In genomic region chr7:133887459-133887858, GRCh38 we compare ENCODE assay signal across 27 cellular contexts.
A peak's percentile ranks its signal among the peaks of the same experiment; 100 is the strongest.
DNase-seq lines count a peak whose midpoint lies in the region; ATAC-seq, FAIRE-seq and TF ChIP-seq lines count a peak whose summit lies in the region.
"Had no signal": no experiment of that assay in that cellular context is flagged by ENCODE, and none has a peak within 500 bp of the region (broad histone marks: within the 10 kb centered on the region; RNA-seq: fewer than 3 reads in every experiment).

No MANE protein-coding gene starts in this region.

- H3K4me2 ChIP-seq in GM23248 (ENCODE audit: unreplicated experiment) = no peak overlapping the region
- no peak overlapping the region for H3K4me2 ChIP-seq in PC-3 (ENCODE audit: low read length)
- no peak overlapping the region for H3K4me2 ChIP-seq in endothelial cell of umbilical vein (ENCODE audit: insufficient read depth, low read length)

- no peak overlapping the region for H3K9ac ChIP-seq in GM23248
- no peak overlapping the region for H3K9ac ChIP-seq in PC-3 (ENCODE audit: low read length)
- H3K9ac ChIP-seq in endothelial cell of umbilical vein (replicated peaks; ENCODE audit: extremely low read depth, insufficient read depth, low read length) = no peak overlapping the region

- H2AFZ ChIP-seq in GM23248 (no peak overlapping the region), PC-3 (ENCODE audit: low read length) (no peak overlapping the region), endothelial cell of umbilical vein (ENCODE audit: low read depth, low read length) (no peak overlapping the region)

- DNase-seq in GM23248 = peak; percentile 17
- peak; percentile 4 for DNase-seq in PC-3
- peak; percentile 17 for DNase-seq in endothelial cell of umbilical vein (ENCODE audit: low read depth, low spot score)
- DNase-seq in DMS153 treated with DMSO at 0.1 percent for 48 hours (lab: John Stamatoyannopoulos, UW; ENCODE audit: unreplicated experiment) = no peak
- DNase-seq in DMS79 treated with DMSO at 0.1 percent for 48 hours (lab: John Stamatoyannopoulos, UW) = no peak
- no peak for DNase-seq in activated gamma-delta T cell (lab: John Stamatoyannopoulos, UW)
- DNase-seq in NCI-H2029 (lab: John Stamatoyannopoulos, UW) = no peak
- DNase-seq: activated CD8-positive, alpha-beta memory T cell treated with anti-CD3 and anti-CD28 coated beads for 24 hours; activated gamma-delta T cell treated with Interleukin-2 at 50 U/mL for 16 hours; body of pancreas; CD4-positive, CD25-positive, alpha-beta regulatory T cell; GDM1; glutamatergic neuron; NCI-H1092 treated with DMSO at 0.1 percent for 48 hours; NCI-H187; NCI-H526 treated with DMSO at 0.1 percent for 48 hours; pancreas; right lobe of liver; stimulated activated CD4-positive, alpha-beta T cell treated with anti-CD3 and anti-CD28 coated beads, Interleukin-4, amount 100 ng/mL, for 4 hours; T-helper 2 cell; upper lobe of right lung had no signal

- H3K4me3 ChIP-seq in GM23248 (no peak overlapping the region), PC-3 (ENCODE audit: low read length) (no peak overlapping the region), endothelial cell of umbilical vein (replicated peaks in 1 of 3; ENCODE audit: insufficient read depth in 1 of 3, low read depth in 1 of 3, low read length in 3 of 3) (no peak overlapping the region)
- H3K4me3 ChIP-seq: body of pancreas, pancreas, right lobe of liver, SK-N-MC, upper lobe of right lung had no signal

- POLR2A ChIA-PET in PC-3 (lab: Charles Lee; ENCODE audit: unreplicated experiment) = no interaction called here
- POLR2A ChIA-PET in endothelial cell of umbilical vein (lab: Charles Lee) = no interaction called here

- H3K27ac ChIP-seq in GM23248 = no peak overlapping the region
- H3K27ac ChIP-seq in PC-3 (ENCODE audit: low read length) = no peak overlapping the region
- no peak overlapping the region for H3K27ac ChIP-seq in endothelial cell of umbilical vein (ENCODE audit: insufficient read depth, low read depth, low read length)
- H3K27ac ChIP-seq: right lobe of liver, SK-N-MC, upper lobe of right lung had no signal

- H3K9me2 ChIP-seq in GM23248 (ENCODE audit: insufficient read depth) = no peaks in the 10 kb centered on the region
- H3K9me2 ChIP-seq in PC-3 (replicated peaks; ENCODE audit: low read length) = no peaks in the 10 kb centered on the region

- no peaks in the 10 kb centered on the region for H3K36me3 ChIP-seq in GM23248 (ENCODE audit: low read depth)
- H3K36me3 ChIP-seq in PC-3 (ENCODE audit: low read depth, low read length) = no peaks in the 10 kb centered on the region
- H3K36me3 ChIP-seq in endothelial cell of umbilical vein (ENCODE audit: control insufficient read depth in 2 of 2, extremely low read depth in 1 of 2, insufficient read depth in 2 of 2, low read length in 2 of 2) = no peaks in the 10 kb centered on the region
- H3K36me3 ChIP-seq: pancreas, right lobe of liver, upper lobe of right lung had no signal

- intact Hi-C loops in PC-3 (cut with micrococcal nuclease) (no loop called here), endothelial cell of umbilical vein (cut with micrococcal nuclease) (no loop called here)

- TF ChIP-seq POLR2A in endothelial cell of umbilical vein (IDR thresholded peaks at IDR 0.05; ENCODE audit: low read depth, low read length) = no peak

- 72 to 79% methylated on average over 2 of the region's 2 CpGs for WGBS in GM23248 (ENCODE audit: low coverage in 1 of 2, low lambda C conversion rate in 2 of 2, missing lambda C conversion rate in 2 of 2), 2 experiments

- 0 out of 2 replicates have a peak, but pooled peaks cover 9% of the 10 kb centered on the region for H3F3A ChIP-seq in GM23248 (ENCODE audit: insufficient read depth)
- H3F3A ChIP-seq in PC-3 (ENCODE audit: low read length, unreplicated experiment) = no peaks in the 10 kb centered on the region

- dilution Hi-C loops in endothelial cell of umbilical vein (cut with MboI; ENCODE audit: extremely low pct_ligation_motif_present, low sequenced_read_pairs) = no loop called here

- peak; percentile 72 for ATAC-seq in PC-3
- ATAC-seq: body of pancreas; natural killer cell treated with Interleukin-12 subunit alpha and Interleukin-12 subunit beta and Interleukin-15 and Interleukin-18, amount 100 ng/mL, for 72 hours; right lobe of liver; stimulated activated memory B cell treated with anti-CD40 and anti-IgM and Interleukin-4, amounts not matched to agents 10 μg/mL and 1 μg/mL and 100 μg/mL, for 72 hours; upper lobe of right lung had no signal

- H4K20me1 ChIP-seq in GM23248 (ENCODE audit: insufficient read depth) (no peaks in the 10 kb centered on the region), PC-3 (ENCODE audit: low read length) (no peaks in the 10 kb centered on the region), endothelial cell of umbilical vein (replicated peaks; ENCODE audit: control insufficient read depth, extremely low read depth, insufficient read depth, low read length) (no peaks in the 10 kb centered on the region)

- TF ChIP-seq CTCF in PC-3 (conservative IDR thresholded peaks at IDR 0.05; ENCODE audit: low read depth, low read length) (no peak), endothelial cell of umbilical vein (IDR thresholded peaks at IDR 0.05; ENCODE audit: extremely low read depth in 1 of 2, insufficient read depth in 1 of 2, low read depth in 1 of 2, low read length in 2 of 2) (no peak)

- FAIRE-seq in endothelial cell of umbilical vein (lab: Jason Lieb, UNC) = no peak
- FAIRE-seq: GM19239, H54, keratinocyte, pancreas had no signal

- H3K4me1 ChIP-seq in GM23248 (ENCODE audit: insufficient read depth) = peaks cover 6% of the 10 kb centered on the region; the same call in 1 of the 2 replicates
- no peaks in the 10 kb centered on the region for H3K4me1 ChIP-seq in PC-3 (ENCODE audit: insufficient read depth, low read length)
- H3K4me1 ChIP-seq in endothelial cell of umbilical vein (ENCODE audit: control insufficient read depth, extremely low read depth, insufficient read depth, low read length) = no peaks in the 10 kb centered on the region
- H3K4me1 ChIP-seq: right lobe of liver had no signal

- H3K9me1 ChIP-seq in endothelial cell of umbilical vein (replicated peaks; ENCODE audit: control insufficient read depth, extremely low read depth, insufficient read depth, low read length) = no peaks in the 10 kb centered on the region

- in situ Hi-C loops in GM23248 (cut with MboI) = no loop called here

- H3K79me2 ChIP-seq in GM23248 (ENCODE audit: insufficient read depth) (no peaks in the 10 kb centered on the region), PC-3 (ENCODE audit: low read length) (no peaks in the 10 kb centered on the region), endothelial cell of umbilical vein (ENCODE audit: control insufficient read depth, insufficient read depth, low read length) (no peaks in the 10 kb centered on the region)

- H3K9me3 ChIP-seq in GM23248 (ENCODE audit: low read depth) = no peaks in the 10 kb centered on the region
- H3K9me3 ChIP-seq in PC-3 (ENCODE audit: low read length) = no peaks in the 10 kb centered on the region
- H3K9me3 ChIP-seq in endothelial cell of umbilical vein (replicated peaks; ENCODE audit: control insufficient read depth, insufficient read depth, low read length) = no peaks in the 10 kb centered on the region
- H3K9me3 ChIP-seq: body of pancreas, pancreas, right lobe of liver, upper lobe of right lung had no signal

- H3K27me3 ChIP-seq in GM23248 (replicated peaks; ENCODE audit: insufficient read depth) (no peaks in the 10 kb centered on the region), PC-3 (ENCODE audit: low read length) (no peaks in the 10 kb centered on the region), endothelial cell of umbilical vein (ENCODE audit: control insufficient read depth in 2 of 2, insufficient read depth in 2 of 2, low read length in 2 of 2) (no peaks in the 10 kb centered on the region)
- H3K27me3 ChIP-seq: body of pancreas, pancreas, right lobe of liver, upper lobe of right lung had no signal

- CTCF ChIA-PET in PC-3 (lab: Charles Lee) = no interaction called here
- CTCF ChIA-PET in endothelial cell of umbilical vein (lab: Charles Lee) = no interaction called here

- BruUV-seq in PC-3 (replicated peaks; lab: Mats Ljungman, UMichigan) (no TSS peak), endothelial cell of umbilical vein (replicated peaks; lab: Mats Ljungman, UMichigan) (no TSS peak)

TF ChIP-seq in endothelial cell of umbilical vein, 7 proteins besides CTCF, POLR2A, EP300 and RAD21:
- TF ChIP-seq GATA2 (IDR thresholded peaks at IDR 0.05; ENCODE audit: insufficient read depth, insufficient read length, low read depth, low read length) (no peak), POLR2AphosphoS5 (IDR thresholded peaks at IDR 0.05; ENCODE audit: insufficient read depth, low read depth, low read length) (no peak), EZH2 (IDR thresholded peaks at IDR 0.05; ENCODE audit: borderline replicate concordance, low read depth, low read length, severe bottlenecking) (no peak), JUN (IDR thresholded peaks at IDR 0.05; ENCODE audit: borderline replicate concordance, insufficient read depth, insufficient read length, low read depth) (no peak), MYC (IDR thresholded peaks at IDR 0.05; ENCODE audit: low read depth, low read length) (no peak), MAX (IDR thresholded peaks at IDR 0.05; ENCODE audit: insufficient read depth, insufficient read length) (no peak), FOS (IDR thresholded peaks at IDR 0.05; ENCODE audit: borderline replicate concordance, insufficient read depth, low read length) (no peak)

Comparison
In these comparisons a context has a peak if more than half of its experiments do, and no peak if none do; other contexts are left out.
1. DNase-seq: peak in GM23248 (single experiment), PC-3 (single experiment) and endothelial cell of umbilical vein (single experiment); none in DMS153 treated with DMSO at 0.1 percent for 48 hours (single experiment), DMS79 treated with DMSO at 0.1 percent for 48 hours (single experiment), activated gamma-delta T cell (single experiment) and NCI-H2029 (single experiment).